In genomic region chr3:16470590-16470989, GRCh38 we compare ENCODE assay signal across 23 cellular contexts. TPM values are rescaled to one million over a fixed set of nuclear protein-coding genes. Genes with fewer than 3 reads are reported as not detected.
A peak's percentile ranks its signal among the peaks of the same experiment; 100 is the strongest.
DNase-seq lines count a peak whose midpoint lies in the region; ATAC-seq, FAIRE-seq and TF ChIP-seq lines count a peak whose summit lies in the region.
"Had no signal": no experiment of that assay in that cellular context is flagged by ENCODE, and none has a peak within 500 bp of the region (broad histone marks: within the 10 kb centered on the region; RNA-seq: fewer than 3 reads in every experiment).

No MANE protein-coding gene starts in this region.

- no peak overlapping the region for H3K4me3 ChIP-seq in SU-DHL-6 (ENCODE audit: insufficient read depth, low read length, poor library complexity, severe bottlenecking)
- no peak overlapping the region for H3K4me3 ChIP-seq in thoracic aorta
- H3K4me3 ChIP-seq: GM23338, HAP-1, SJSA1 had no signal

- H2AFZ ChIP-seq in SU-DHL-6 (ENCODE audit: low read depth, low read length, severe bottlenecking) = no peak overlapping the region
- H2AFZ ChIP-seq: GM23338 had no signal

- H3K27ac Mint-ChIP-seq in stimulated activated naive CD8-positive, alpha-beta T cell treated with anti-CD3 and anti-CD28 coated beads, Interleukin-15, Interleukin-2, amounts not matched to agents 100 ng/mL and 50 ng/mL, for 24 hours = peak overlapping the region; percentile 59
- H3K27ac Mint-ChIP-seq in immature natural killer cell = peak overlapping the region in 5 of 6 donors; percentile 12 to 62 (median 36)
- H3K27ac Mint-ChIP-seq: GM23338 had no signal

- H3K36me3 Mint-ChIP-seq in stimulated activated naive CD8-positive, alpha-beta T cell treated with anti-CD3 and anti-CD28 coated beads, Interleukin-15, Interleukin-2, amounts not matched to agents 100 ng/mL and 50 ng/mL, for 24 hours (ENCODE audit: low read depth) = peaks cover 89% of the 10 kb centered on the region
- H3K36me3 Mint-ChIP-seq in immature natural killer cell = peaks cover 20 to 54% (median 31%) of the 10 kb centered on the region in 3 donors

- DNase-seq in stimulated activated naive CD8-positive, alpha-beta T cell treated with anti-CD3 and anti-CD28 coated beads, Interleukin-15, Interleukin-2, amounts not matched to agents 100 U/mL and 50 U/mL, for 24 hours = no peak
- no peak for DNase-seq in immature natural killer cell
- no peak for DNase-seq in thoracic aorta (ENCODE audit: low spot score)
- DNase-seq in putamen (ENCODE audit: low spot score) = no peak
- DNase-seq in GF-D8 (lab: John Stamatoyannopoulos, UW) = no peak
- no peak for DNase-seq in HTR-8/SVneo (ENCODE audit: insufficient read length, low spot score)
- DNase-seq: BE2C, COR-L47, DND-41, IMR-90, NCI-H1105 treated with DMSO at 0.1 percent for 48 hours, NCI-H1694 treated with DMSO at 0.1 percent for 48 hours, NCI-H2081 treated with DMSO at 0.1 percent for 48 hours, NCI-H2171 treated with DMSO at 0.1 percent for 48 hours, NCI-H526 had no signal

- ATAC-seq in stimulated activated naive CD8-positive, alpha-beta T cell treated with anti-CD3 and anti-CD28 coated beads, Interleukin-15, Interleukin-2, amounts not matched to agents 100 U/mL and 50 U/mL, for 24 hours = no peak
- no peak for ATAC-seq in thoracic aorta (ENCODE audit: insufficient number of reproducible peaks, low FRiP score, low read depth)
- ATAC-seq: GM23338, Right ventricle myocardium inferior had no signal

- peak overlapping the region; percentile 54 for H3K27ac ChIP-seq in SU-DHL-6 (ENCODE audit: low read depth, low read length)
- H3K27ac ChIP-seq in thoracic aorta = peak overlapping the region; percentile 85 to 88
- H3K27ac ChIP-seq: KMS-11, SJSA1 had no signal

- H3K9me2 ChIP-seq in SU-DHL-6 (replicated peaks; ENCODE audit: insufficient read depth, low read length) = no peaks in the 10 kb centered on the region

- peaks cover 100% of the 10 kb centered on the region for H3K79me2 ChIP-seq in SU-DHL-6 (ENCODE audit: insufficient read depth, low read length)

- H3K4me1 ChIP-seq in thoracic aorta (ENCODE audit: control insufficient read depth in 1 of 2, low read depth in 2 of 2) = peaks cover 42 to 64% of the 10 kb centered on the region in 2 donors
- H3K4me1 ChIP-seq: BE2C, HAP-1 had no signal

- H3K9me3 ChIP-seq in SU-DHL-6 (ENCODE audit: insufficient read depth, low read length) (no peaks in the 10 kb centered on the region), thoracic aorta (peaks cover 5% of the 10 kb centered on the region)
- H3K9me3 ChIP-seq: BE2C, HAP-1 had no signal

- H3K9ac ChIP-seq in SU-DHL-6 (ENCODE audit: low read length) = peak overlapping the region; percentile 4; the same call in 1 of the 2 replicates
- H3K9ac ChIP-seq: KMS-11 had no signal

- no peak overlapping the region for H3K4me3 Mint-ChIP-seq in stimulated activated naive CD8-positive, alpha-beta T cell treated with anti-CD3 and anti-CD28 coated beads, Interleukin-15, Interleukin-2, amounts not matched to agents 100 ng/mL and 50 ng/mL, for 24 hours
- H3K4me3 Mint-ChIP-seq in immature natural killer cell = no peak overlapping the region
- H3K4me3 Mint-ChIP-seq: GM23338 had no signal

- TF ChIP-seq CTCF in SU-DHL-6 (IDR thresholded peaks at IDR 0.05; ENCODE audit: insufficient read depth, low read length, poor library complexity, severe bottlenecking) (no peak), thoracic aorta (IDR thresholded peaks at IDR 0.05) (no peak)

- peak overlapping the region; percentile 6 for H3K4me2 ChIP-seq in SU-DHL-6 (ENCODE audit: low read depth, low read length, poor library complexity, severe bottlenecking)
- H3K4me2 ChIP-seq: GM23338, KMS-11 had no signal

- H3K36me3 ChIP-seq in SU-DHL-6 (ENCODE audit: low read length) (peaks cover 67% of the 10 kb centered on the region), thoracic aorta (no peaks in the 10 kb centered on the region)
- H3K36me3 ChIP-seq: BE2C, HAP-1 had no signal

- peaks cover 15% of the 10 kb centered on the region; the same call in 1 of the 2 replicates for H4K20me1 ChIP-seq in SU-DHL-6 (ENCODE audit: low read depth, low read length)

- H3K27me3 ChIP-seq in SU-DHL-6 (ENCODE audit: low read length) = no peaks in the 10 kb centered on the region
- H3K27me3 ChIP-seq in thoracic aorta (replicated peaks; ENCODE audit: insufficient read depth) = no peaks in the 10 kb centered on the region
- H3K27me3 ChIP-seq: BE2C, SJSA1 had no signal

- H3K9me3 Mint-ChIP-seq in stimulated activated naive CD8-positive, alpha-beta T cell treated with anti-CD3 and anti-CD28 coated beads, Interleukin-15, Interleukin-2, amounts not matched to agents 100 ng/mL and 50 ng/mL, for 24 hours = no peaks in the 10 kb centered on the region
- H3K9me3 Mint-ChIP-seq in immature natural killer cell = peaks cover 0 to 1% (median 0%) of the 10 kb centered on the region in 6 donors

- H3K4me1 Mint-ChIP-seq in stimulated activated naive CD8-positive, alpha-beta T cell treated with anti-CD3 and anti-CD28 coated beads, Interleukin-15, Interleukin-2, amounts not matched to agents 100 ng/mL and 50 ng/mL, for 24 hours (ENCODE audit: low read depth) = peaks cover 58% of the 10 kb centered on the region
- peaks cover 74 to 92% of the 10 kb centered on the region in 2 donors for H3K4me1 Mint-ChIP-seq in immature natural killer cell

- FAIRE-seq in HTR-8/SVneo (lab: Jason Lieb, UNC) = no peak
- FAIRE-seq: GM18507 had no signal

- peaks cover 47% of the 10 kb centered on the region for H3F3A ChIP-seq in SU-DHL-6 (ENCODE audit: insufficient read depth)

- no peaks in the 10 kb centered on the region for H3K27me3 Mint-ChIP-seq in stimulated activated naive CD8-positive, alpha-beta T cell treated with anti-CD3 and anti-CD28 coated beads, Interleukin-15, Interleukin-2, amounts not matched to agents 100 ng/mL and 50 ng/mL, for 24 hours
- peaks cover 0 to 3% (median 2%) of the 10 kb centered on the region in 3 donors for H3K27me3 Mint-ChIP-seq in immature natural killer cell (ENCODE audit: low read depth in 3 of 3)

RNA-seq across cellular contexts. Expression of gene RFTN1, which starts 42.9 kb away (rescaled TPM):
- polyA plus RNA-seq in immature natural killer cell = 100 to 1,000 TPM in 2 of 3 donors, 10 to 100 TPM in 1; 96.5 to 194 (median 109) TPM
- total RNA-seq in thoracic aorta = 100 to 1,000 TPM in 1 of 2 donors, 10 to 100 TPM in 1; 69.7 to 108 TPM
